1 cellular context compared by ENCODE assay signal in genomic region chr22:42271191-42271813, GRCh38.
TF ChIP-seq lines count a peak whose summit lies in the region.

No MANE protein-coding gene starts in this region.

TF ChIP-seq in HepG2, 621 proteins besides CTCF, POLR2A, EP300 and RAD21 (continued from another document):
- TF ChIP-seq ZNF276 (CRISPR knock-in tag; IDR thresholded peaks at IDR 0.05; ENCODE audit: low read depth) (no peak), ZMYM3 (CRISPR knock-in tag; IDR thresholded peaks at IDR 0.05) (no peak), CHD4 (IDR thresholded peaks at IDR 0.05; ENCODE audit: borderline replicate concordance, low read length) (no peak), SNAPC2 (CRISPR knock-in tag; IDR thresholded peaks at IDR 0.05) (no peak), ZNF576 (CRISPR knock-in tag; IDR thresholded peaks at IDR 0.05) (no peak)
- TF ChIP-seq, protein P1, sequence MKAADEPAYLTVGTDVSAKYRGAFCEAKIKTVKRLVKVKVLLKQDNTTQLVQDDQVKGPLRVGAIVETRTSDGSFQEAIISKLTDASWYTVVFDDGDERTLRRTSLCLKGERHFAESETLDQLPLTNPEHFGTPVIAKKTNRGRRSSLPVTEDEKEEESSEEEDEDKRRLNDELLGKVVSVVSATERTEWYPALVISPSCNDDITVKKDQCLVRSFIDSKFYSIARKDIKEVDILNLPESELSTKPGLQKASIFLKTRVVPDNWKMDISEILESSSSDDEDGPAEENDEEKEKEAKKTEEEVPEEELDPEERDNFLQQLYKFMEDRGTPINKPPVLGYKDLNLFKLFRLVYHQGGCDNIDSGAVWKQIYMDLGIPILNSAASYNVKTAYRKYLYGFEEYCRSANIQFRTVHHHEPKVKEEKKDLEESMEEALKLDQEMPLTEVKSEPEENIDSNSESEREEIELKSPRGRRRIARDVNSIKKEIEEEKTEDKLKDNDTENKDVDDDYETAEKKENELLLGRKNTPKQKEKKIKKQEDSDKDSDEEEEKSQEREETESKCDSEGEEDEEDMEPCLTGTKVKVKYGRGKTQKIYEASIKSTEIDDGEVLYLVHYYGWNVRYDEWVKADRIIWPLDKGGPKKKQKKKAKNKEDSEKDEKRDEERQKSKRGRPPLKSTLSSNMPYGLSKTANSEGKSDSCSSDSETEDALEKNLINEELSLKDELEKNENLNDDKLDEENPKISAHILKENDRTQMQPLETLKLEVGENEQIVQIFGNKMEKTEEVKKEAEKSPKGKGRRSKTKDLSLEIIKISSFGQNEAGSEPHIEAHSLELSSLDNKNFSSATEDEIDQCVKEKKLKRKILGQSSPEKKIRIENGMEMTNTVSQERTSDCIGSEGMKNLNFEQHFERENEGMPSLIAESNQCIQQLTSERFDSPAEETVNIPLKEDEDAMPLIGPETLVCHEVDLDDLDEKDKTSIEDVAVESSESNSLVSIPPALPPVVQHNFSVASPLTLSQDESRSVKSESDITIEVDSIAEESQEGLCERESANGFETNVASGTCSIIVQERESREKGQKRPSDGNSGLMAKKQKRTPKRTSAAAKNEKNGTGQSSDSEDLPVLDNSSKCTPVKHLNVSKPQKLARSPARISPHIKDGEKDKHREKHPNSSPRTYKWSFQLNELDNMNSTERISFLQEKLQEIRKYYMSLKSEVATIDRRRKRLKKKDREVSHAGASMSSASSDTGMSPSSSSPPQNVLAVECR (CRISPR knock-in tag; IDR thresholded peaks at IDR 0.05; ENCODE audit: borderline replicate concordance), result no peak
